ENCODE assay signal across 16 cellular contexts in genomic region chr20:12067686-12068085, GRCh38.
"Had no signal": no experiment of that assay in that cellular context is flagged by ENCODE, and none has a peak within 500 bp of the region (broad histone marks: within the 10 kb centered on the region; RNA-seq: fewer than 3 reads in every experiment).

No MANE protein-coding gene starts in this region.

- H3K4me1 ChIP-seq: left ventricle myocardium inferior, lower lobe of right lung, right atrium auricular region had no signal

- H3K27ac Mint-ChIP-seq: dendritic cell treated with granulocyte-macrophage colony-stimulating factor and Interleukin-4, amounts not matched to agents 40 ng/mL and 50 ng/mL, for 4 days; naive thymus-derived CD8-positive, alpha-beta T cell had no signal

- H3K27me3 Mint-ChIP-seq: dendritic cell treated with granulocyte-macrophage colony-stimulating factor and Interleukin-4, amounts not matched to agents 40 ng/mL and 50 ng/mL, for 4 days; naive thymus-derived CD8-positive, alpha-beta T cell had no signal

- H3K36me3 ChIP-seq: gastroesophageal sphincter, left ventricle myocardium inferior, lower lobe of right lung, neutrophil, right atrium auricular region had no signal

- H3K4me1 Mint-ChIP-seq: naive thymus-derived CD8-positive, alpha-beta T cell had no signal

- H3K36me3 Mint-ChIP-seq: naive thymus-derived CD8-positive, alpha-beta T cell had no signal

- H3K9me3 ChIP-seq: gastroesophageal sphincter, left ventricle myocardium inferior, lower lobe of right lung, neutrophil, right atrium auricular region had no signal

- DNase-seq: cerebellar nuclear complex; glutamatergic neuron; kidney; left cardiac atrium; left ventricle myocardium inferior; lower lobe of right lung; mucosa of descending colon; naive thymus-derived CD8-positive, alpha-beta T cell; small intestine; stimulated activated CD4-positive, alpha-beta T cell treated with anti-CD3 and anti-CD28 coated beads, Interleukin-2, amount 100 ng/mL, for 48 hours; stimulated activated naive CD4-positive, alpha-beta T cell treated with Interleukin-2 at 50 U/mL for 16 hours had no signal

- H3K27ac ChIP-seq: gastroesophageal sphincter, left ventricle myocardium inferior, lower lobe of right lung, neutrophil, right atrium auricular region had no signal

- H3K27me3 ChIP-seq: gastroesophageal sphincter, neutrophil, right atrium auricular region had no signal

- ATAC-seq: esophagus mucosa; gastroesophageal sphincter; left cardiac atrium; lower lobe of right lung; mucosa of descending colon; naive thymus-derived CD8-positive, alpha-beta T cell had no signal

- H3K4me3 Mint-ChIP-seq: dendritic cell treated with granulocyte-macrophage colony-stimulating factor and Interleukin-4, amounts not matched to agents 40 ng/mL and 50 ng/mL, for 4 days; naive thymus-derived CD8-positive, alpha-beta T cell had no signal

- H3K4me3 ChIP-seq: gastroesophageal sphincter, left ventricle myocardium inferior, lower lobe of right lung, mucosa of descending colon, right atrium auricular region had no signal
